ENCODE assay signal across 1 cellular context in genomic region chr7:98091523-98091922, GRCh38.
TF ChIP-seq lines count a peak whose summit lies in the region.

No MANE protein-coding gene starts in this region.

TF ChIP-seq in K562, 482 proteins besides CTCF, POLR2A, EP300 and RAD21 (continued from another document):
- TF ChIP-seq, protein P1, sequence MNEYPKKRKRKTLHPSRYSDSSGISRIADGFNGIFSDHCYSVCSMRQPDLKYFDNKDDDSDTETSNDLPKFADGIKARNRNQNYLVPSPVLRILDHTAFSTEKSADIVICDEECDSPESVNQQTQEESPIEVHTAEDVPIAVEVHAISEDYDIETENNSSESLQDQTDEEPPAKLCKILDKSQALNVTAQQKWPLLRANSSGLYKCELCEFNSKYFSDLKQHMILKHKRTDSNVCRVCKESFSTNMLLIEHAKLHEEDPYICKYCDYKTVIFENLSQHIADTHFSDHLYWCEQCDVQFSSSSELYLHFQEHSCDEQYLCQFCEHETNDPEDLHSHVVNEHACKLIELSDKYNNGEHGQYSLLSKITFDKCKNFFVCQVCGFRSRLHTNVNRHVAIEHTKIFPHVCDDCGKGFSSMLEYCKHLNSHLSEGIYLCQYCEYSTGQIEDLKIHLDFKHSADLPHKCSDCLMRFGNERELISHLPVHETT (CRISPR knock-in tag; conservative IDR thresholded peaks at IDR 0.05 in 1 of 2, IDR thresholded peaks at IDR 0.05 in 1 of 2): no peak
- no peak for TF ChIP-seq SIX5 (IDR thresholded peaks at IDR 0.05; ENCODE audit: borderline replicate concordance in 1 of 2, insufficient read depth in 1 of 2, low read depth in 1 of 2, low read length in 2 of 2)
- peak; percentile 44 for TF ChIP-seq ZNF121 (CRISPR knock-in tag; conservative IDR thresholded peaks at IDR 0.05)
- no peak for TF ChIP-seq ZBTB1 (CRISPR knock-in tag; IDR thresholded peaks at IDR 0.05; ENCODE audit: borderline replicate concordance, low read depth)
- no peak for TF ChIP-seq WHSC1 (IDR thresholded peaks at IDR 0.05; ENCODE audit: low read length)
- TF ChIP-seq KDM4B (IDR thresholded peaks at IDR 0.05; ENCODE audit: borderline replicate concordance in 2 of 2, low read depth in 1 of 2): no peak
- TF ChIP-seq, protein P2, sequence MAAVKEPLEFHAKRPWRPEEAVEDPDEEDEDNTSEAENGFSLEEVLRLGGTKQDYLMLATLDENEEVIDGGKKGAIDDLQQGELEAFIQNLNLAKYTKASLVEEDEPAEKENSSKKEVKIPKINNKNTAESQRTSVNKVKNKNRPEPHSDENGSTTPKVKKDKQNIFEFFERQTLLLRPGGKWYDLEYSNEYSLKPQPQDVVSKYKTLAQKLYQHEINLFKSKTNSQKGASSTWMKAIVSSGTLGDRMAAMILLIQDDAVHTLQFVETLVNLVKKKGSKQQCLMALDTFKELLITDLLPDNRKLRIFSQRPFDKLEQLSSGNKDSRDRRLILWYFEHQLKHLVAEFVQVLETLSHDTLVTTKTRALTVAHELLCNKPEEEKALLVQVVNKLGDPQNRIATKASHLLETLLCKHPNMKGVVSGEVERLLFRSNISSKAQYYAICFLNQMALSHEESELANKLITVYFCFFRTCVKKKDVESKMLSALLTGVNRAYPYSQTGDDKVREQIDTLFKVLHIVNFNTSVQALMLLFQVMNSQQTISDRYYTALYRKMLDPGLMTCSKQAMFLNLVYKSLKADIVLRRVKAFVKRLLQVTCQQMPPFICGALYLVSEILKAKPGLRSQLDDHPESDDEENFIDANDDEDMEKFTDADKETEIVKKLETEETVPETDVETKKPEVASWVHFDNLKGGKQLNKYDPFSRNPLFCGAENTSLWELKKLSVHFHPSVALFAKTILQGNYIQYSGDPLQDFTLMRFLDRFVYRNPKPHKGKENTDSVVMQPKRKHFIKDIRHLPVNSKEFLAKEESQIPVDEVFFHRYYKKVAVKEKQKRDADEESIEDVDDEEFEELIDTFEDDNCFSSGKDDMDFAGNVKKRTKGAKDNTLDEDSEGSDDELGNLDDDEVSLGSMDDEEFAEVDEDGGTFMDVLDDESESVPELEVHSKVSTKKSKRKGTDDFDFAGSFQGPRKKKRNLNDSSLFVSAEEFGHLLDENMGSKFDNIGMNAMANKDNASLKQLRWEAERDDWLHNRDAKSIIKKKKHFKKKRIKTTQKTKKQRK (IDR thresholded peaks at IDR 0.05; ENCODE audit: borderline replicate concordance, low read depth, low read length): no peak
- no peak for TF ChIP-seq STAT5B (CRISPR knock-in tag; IDR thresholded peaks at IDR 0.05)
- no peak for TF ChIP-seq CBX2 (IDR thresholded peaks at IDR 0.05; ENCODE audit: insufficient read depth, low read length, poor library complexity, severe bottlenecking)
- TF ChIP-seq ZNF263 (CRISPR knock-in tag; IDR thresholded peaks at IDR 0.05; ENCODE audit: borderline replicate concordance): no peak
- no peak for TF ChIP-seq TAF1 (IDR thresholded peaks at IDR 0.05; ENCODE audit: control insufficient read depth, extremely low read depth, insufficient read depth, low read length, severe bottlenecking)
- no peak for TF ChIP-seq SRF (CRISPR knock-in tag; IDR thresholded peaks at IDR 0.05)
- TF ChIP-seq L3MBTL2 (IDR thresholded peaks at IDR 0.05): no peak
- no peak for TF ChIP-seq TSHZ1 (CRISPR knock-in tag; IDR thresholded peaks at IDR 0.05)
- no peak for TF ChIP-seq ATF1 (CRISPR knock-in tag; IDR thresholded peaks at IDR 0.05)
- no peak for TF ChIP-seq ATF1 (tag; IDR thresholded peaks at IDR 0.05)
- TF ChIP-seq POLR3G (IDR thresholded peaks at IDR 0.05; ENCODE audit: extremely low read depth, insufficient read length, insufficient replicate concordance): no peak
